ENCODE assay signal across 8 cellular contexts in the genomic region with DNA sequence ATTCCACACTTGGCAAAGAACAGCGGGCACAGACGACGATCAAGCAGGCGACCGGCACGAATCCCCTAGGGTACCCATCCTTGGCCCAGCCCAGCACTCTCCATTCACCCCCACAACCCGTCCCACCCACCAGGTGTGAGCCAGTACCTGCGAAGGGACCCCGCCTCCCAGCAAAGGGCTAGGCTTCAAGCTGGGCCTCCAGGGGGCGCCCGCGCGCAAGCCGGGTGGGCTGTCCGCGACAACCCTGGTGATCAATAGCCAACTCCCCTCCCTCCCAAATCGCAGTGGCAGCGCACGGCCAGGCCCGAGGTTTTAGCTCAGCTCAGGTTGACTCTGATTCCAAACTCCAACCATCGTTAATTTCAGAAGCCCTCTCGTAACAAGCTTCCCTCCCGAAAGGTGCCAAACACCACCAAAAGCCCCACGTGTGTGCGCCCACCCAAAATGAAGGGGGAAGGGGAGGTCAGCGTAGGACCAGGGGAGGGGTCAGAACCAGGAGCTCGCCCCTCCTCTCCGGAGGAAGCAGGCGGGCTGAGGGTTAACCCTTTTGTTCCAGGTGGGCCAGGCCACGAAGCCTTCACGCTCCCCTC. TPM values are rescaled to one million over a fixed set of nuclear protein-coding genes. Genes with fewer than 3 reads are reported as not detected.
DNase-seq lines count a peak whose midpoint lies in the region; ATAC-seq, FAIRE-seq and TF ChIP-seq lines count a peak whose summit lies in the region.

No MANE protein-coding gene starts in this region.

- DNase-seq in GM19239 (ENCODE audit: insufficient read length, low spot score): peak; percentile 85
- peak; percentile 43 to 92 for DNase-seq in NCI-H526 (lab: John Stamatoyannopoulos, UW)
- peak; percentile 94 for DNase-seq in activated CD8-positive, alpha-beta memory T cell treated with anti-CD3 and anti-CD28 coated beads, Interleukin-2, amount 50 U/mL, for 48 hours
- DNase-seq in epithelial cell of proximal tubule (ENCODE audit: low read depth): no peak
- peak; percentile 81 for DNase-seq in natural killer cell treated with Interleukin-12 subunit alpha and Interleukin-12 subunit beta and Interleukin-15 and Interleukin-18, amount 100 ng/mL, for 72 hours (ENCODE audit: low spot score)
- peak; percentile 86 for DNase-seq in stimulated activated naive CD8-positive, alpha-beta T cell treated with anti-CD3 and anti-CD28 coated beads, Interleukin-15, Interleukin-2, amounts not matched to agents 100 U/mL and 50 U/mL, for 24 hours

- H3K4me1 Mint-ChIP-seq in natural killer cell treated with Interleukin-12 subunit alpha and Interleukin-12 subunit beta and Interleukin-15 and Interleukin-18, amount 100 ng/mL, for 72 hours (ENCODE audit: low read depth in 2 of 2): peaks cover 5 to 18% of the 10 kb centered on the region in 2 donors

- H3K27me3 Mint-ChIP-seq in natural killer cell treated with Interleukin-12 subunit alpha and Interleukin-12 subunit beta and Interleukin-15 and Interleukin-18, amount 100 ng/mL, for 72 hours: peaks cover 7 to 32% of the 10 kb centered on the region in 2 donors

- H3K27ac ChIP-seq in 22Rv1: no peak overlapping the region

- peak overlapping the region; percentile 48 for H3K4me3 ChIP-seq in epithelial cell of proximal tubule (ENCODE audit: low read depth, low read length)

- no peaks in the 10 kb centered on the region for H3K9me3 Mint-ChIP-seq in natural killer cell treated with Interleukin-12 subunit alpha and Interleukin-12 subunit beta and Interleukin-15 and Interleukin-18, amount 100 ng/mL, for 72 hours

- no peaks in the 10 kb centered on the region for H3K36me3 Mint-ChIP-seq in natural killer cell treated with Interleukin-12 subunit alpha and Interleukin-12 subunit beta and Interleukin-15 and Interleukin-18, amount 100 ng/mL, for 72 hours

- peak; percentile 71 to 86 for ATAC-seq in natural killer cell treated with Interleukin-12 subunit alpha and Interleukin-12 subunit beta and Interleukin-15 and Interleukin-18, amount 100 ng/mL, for 72 hours
- peak; percentile 76 for ATAC-seq in stimulated activated naive CD8-positive, alpha-beta T cell treated with anti-CD3 and anti-CD28 coated beads, Interleukin-15, Interleukin-2, amounts not matched to agents 100 U/mL and 50 U/mL, for 24 hours
- ATAC-seq in HG03457 (IDR thresholded peaks at IDR 0.05; ENCODE audit: unreplicated experiment): no peak

- FAIRE-seq in GM19239 (lab: Jason Lieb, UNC): no peak

- peak overlapping the region; percentile 78 for H3K4me3 Mint-ChIP-seq in natural killer cell treated with Interleukin-12 subunit alpha and Interleukin-12 subunit beta and Interleukin-15 and Interleukin-18, amount 100 ng/mL, for 72 hours

- TF ChIP-seq CTCF in 22Rv1 (IDR thresholded peaks at IDR 0.05) (peak; percentile 98), epithelial cell of proximal tubule (conservative IDR thresholded peaks at IDR 0.05; ENCODE audit: low read depth, low read length) (peak; percentile 92)

- H3K27ac Mint-ChIP-seq in natural killer cell treated with Interleukin-12 subunit alpha and Interleukin-12 subunit beta and Interleukin-15 and Interleukin-18, amount 100 ng/mL, for 72 hours: peak overlapping the region in 1 of 2 donors; percentile 83

RNA-seq across cellular contexts. Expression of gene SALL4, which starts 2.1 kb away (rescaled TPM):
- 1.4 and 3.7 TPM in 2 replicates for total RNA-seq in epithelial cell of proximal tubule
- 1 to 10 TPM in 1 of 2 donors, not detected in 1; 2.0 TPM for total RNA-seq in natural killer cell treated with Interleukin-12 subunit alpha and Interleukin-12 subunit beta and Interleukin-15 and Interleukin-18, amount 100 ng/mL, for 72 hours

RNA-seq across cellular contexts. Expression of gene ATP9A, which starts 32.0 kb away (rescaled TPM):
- 16.4 and 22.5 TPM in 2 replicates for total RNA-seq in epithelial cell of proximal tubule
- 10 to 100 TPM in 1 of 2 donors, 1 to 10 TPM in 1; 1.4 to 18.9 TPM for total RNA-seq in natural killer cell treated with Interleukin-12 subunit alpha and Interleukin-12 subunit beta and Interleukin-15 and Interleukin-18, amount 100 ng/mL, for 72 hours
